ENCODE assay signal across 19 cellular contexts in the genomic region with DNA sequence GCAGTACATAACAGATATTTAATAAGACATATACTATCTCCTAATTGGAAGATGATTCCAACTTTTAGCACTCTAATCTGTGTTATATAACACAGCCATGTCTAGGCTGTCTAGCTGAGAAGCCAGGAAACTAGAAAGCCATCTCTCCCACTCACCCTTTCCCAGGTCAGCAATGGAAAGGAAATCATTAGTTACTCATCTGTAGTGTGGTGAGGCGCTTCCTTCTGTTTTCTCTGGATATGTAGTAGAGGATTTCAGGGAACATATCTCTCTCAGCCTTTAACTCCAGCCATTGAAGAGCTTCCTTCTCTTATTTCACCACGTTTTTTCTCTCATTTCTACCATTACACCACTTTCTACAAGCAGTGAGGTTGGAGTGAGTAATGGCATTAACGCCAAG.
"Had no signal": no experiment of that assay in that cellular context is flagged by ENCODE, and none has a peak within 500 bp of the region (broad histone marks: within the 10 kb centered on the region; RNA-seq: fewer than 3 reads in every experiment).

No MANE protein-coding gene starts in this region.

- H3K27ac ChIP-seq: esophagus squamous epithelium, foreskin keratinocyte, left ventricle myocardium inferior, lower lobe of right lung, stomach, thoracic aorta, transverse colon had no signal

- H3K4me1 ChIP-seq: esophagus squamous epithelium, foreskin keratinocyte, left ventricle myocardium inferior, lower lobe of right lung, stomach, transverse colon had no signal

- H3K4me3 ChIP-seq: esophagus squamous epithelium, left ventricle myocardium inferior, lower lobe of right lung, stomach, thoracic aorta, transverse colon had no signal

- H3K9me3 Mint-ChIP-seq: effector memory CD8-positive, alpha-beta T cell; immature natural killer cell had no signal

- H3K9me3 ChIP-seq: esophagus squamous epithelium, left ventricle myocardium inferior, lower lobe of right lung, stomach, thoracic aorta, transverse colon had no signal

- H3K27me3 ChIP-seq: esophagus squamous epithelium, foreskin keratinocyte, stomach, transverse colon had no signal

- FAIRE-seq: keratinocyte had no signal

- DNase-seq: cortex of kidney; effector memory CD8-positive, alpha-beta T cell; esophagus squamous epithelium; foreskin keratinocyte; immature natural killer cell; left cardiac atrium; left ventricle myocardium inferior; lower lobe of right lung; mesendoderm; naive thymus-derived CD4-positive, alpha-beta T cell; posterior cingulate gyrus; stimulated activated CD4-positive, alpha-beta T cell treated with anti-CD3 and anti-CD28 coated beads, Interleukin-12 subunit alpha, Interleukin-12 subunit beta, amount 100 ng/mL, for 4 hours; stimulated activated naive CD4-positive, alpha-beta T cell; stomach; substantia nigra; transverse colon had no signal

- H3K4me3 Mint-ChIP-seq: effector memory CD8-positive, alpha-beta T cell; immature natural killer cell had no signal

- ATAC-seq: effector memory CD8-positive, alpha-beta T cell; foreskin keratinocyte; left cardiac atrium; lower lobe of right lung; naive thymus-derived CD4-positive, alpha-beta T cell; sciatic nerve had no signal

- H3K27me3 Mint-ChIP-seq: effector memory CD8-positive, alpha-beta T cell; naive thymus-derived CD4-positive, alpha-beta T cell had no signal

- H3K36me3 ChIP-seq: thoracic aorta had no signal

- H3K27ac Mint-ChIP-seq: effector memory CD8-positive, alpha-beta T cell; immature natural killer cell had no signal
